In genomic region chr13:27977476-27978300, GRCh38 we compare ENCODE assay signal across 14 cellular contexts. TPM values are rescaled to one million over a fixed set of nuclear protein-coding genes. Genes with fewer than 3 reads are reported as not detected.
DNase-seq lines count a peak whose midpoint lies in the region; ATAC-seq and TF ChIP-seq lines count a peak whose summit lies in the region.
"Had no signal": no experiment of that assay in that cellular context is flagged by ENCODE, and none has a peak within 500 bp of the region (broad histone marks: within the 10 kb centered on the region; RNA-seq: fewer than 3 reads in every experiment).

No MANE protein-coding gene starts in this region.

- peak overlapping the region; percentile 48 for H3K4me3 Mint-ChIP-seq in stimulated activated naive CD8-positive, alpha-beta T cell treated with anti-CD3 and anti-CD28 coated beads, Interleukin-15, Interleukin-2, amounts not matched to agents 100 ng/mL and 50 ng/mL, for 24 hours
- no peak overlapping the region for H3K4me3 Mint-ChIP-seq in stimulated activated naive CD8-positive, alpha-beta T cell treated with anti-CD3 and anti-CD28 coated beads, Interleukin-15, amount 100 ng/mL, for 72 hours
- H3K4me3 Mint-ChIP-seq in brain = peak overlapping the region in 4 of 5 experiments; percentile 51 to 75 (median 60)

- no peaks in the 10 kb centered on the region for H3K36me3 Mint-ChIP-seq in stimulated activated naive CD8-positive, alpha-beta T cell treated with anti-CD3 and anti-CD28 coated beads, Interleukin-15, Interleukin-2, amounts not matched to agents 100 ng/mL and 50 ng/mL, for 24 hours (ENCODE audit: low read depth)
- H3K36me3 Mint-ChIP-seq in brain = no peaks in the 10 kb centered on the region
- H3K36me3 Mint-ChIP-seq: CD14-positive monocyte had no signal

- no peaks in the 10 kb centered on the region for H3K9me3 Mint-ChIP-seq in stimulated activated naive CD8-positive, alpha-beta T cell treated with anti-CD3 and anti-CD28 coated beads, Interleukin-15, Interleukin-2, amounts not matched to agents 100 ng/mL and 50 ng/mL, for 24 hours
- H3K9me3 Mint-ChIP-seq in stimulated activated naive CD8-positive, alpha-beta T cell treated with anti-CD3 and anti-CD28 coated beads, Interleukin-15, amount 100 ng/mL, for 72 hours = no peaks in the 10 kb centered on the region
- H3K9me3 Mint-ChIP-seq in brain = peaks cover 0 to 4% (median 0%) of the 10 kb centered on the region in 5 experiments

- DNase-seq in stimulated activated naive CD8-positive, alpha-beta T cell treated with anti-CD3 and anti-CD28 coated beads, Interleukin-15, amount 100 ng/mL, for 72 hours = no peak
- DNase-seq in NCI-H524 treated with DMSO at 0.1 percent for 48 hours (lab: John Stamatoyannopoulos, UW) (no peak), NCI-H2029 (lab: John Stamatoyannopoulos, UW) (no peak)
- DNase-seq: activated CD4-positive, CD25-positive, alpha-beta regulatory T cell; MM.1S; SJCRH30; stimulated activated CD4-positive, alpha-beta T cell treated with anti-CD3 and anti-CD28 coated beads, Interleukin-15, amount 100 ng/mL, for 24 hours; stimulated activated naive CD4-positive, alpha-beta T cell treated with Interleukin-2 at 50 U/mL for 16 hours had no signal

- TF ChIP-seq CTCF in brain (conservative IDR thresholded peaks at IDR 0.05) = no peak

- H3K4me1 Mint-ChIP-seq in stimulated activated naive CD8-positive, alpha-beta T cell treated with anti-CD3 and anti-CD28 coated beads, Interleukin-15, Interleukin-2, amounts not matched to agents 100 ng/mL and 50 ng/mL, for 24 hours (ENCODE audit: low read depth) = peaks cover 23% of the 10 kb centered on the region
- peaks cover 38% of the 10 kb centered on the region for H3K4me1 Mint-ChIP-seq in stimulated activated naive CD8-positive, alpha-beta T cell treated with anti-CD3 and anti-CD28 coated beads, Interleukin-15, amount 100 ng/mL, for 72 hours
- peaks cover 7% of the 10 kb centered on the region for H3K4me1 Mint-ChIP-seq in brain

- peak overlapping the region; percentile 75 for H3K27ac Mint-ChIP-seq in stimulated activated naive CD8-positive, alpha-beta T cell treated with anti-CD3 and anti-CD28 coated beads, Interleukin-15, Interleukin-2, amounts not matched to agents 100 ng/mL and 50 ng/mL, for 24 hours
- H3K27ac Mint-ChIP-seq in stimulated activated naive CD8-positive, alpha-beta T cell treated with anti-CD3 and anti-CD28 coated beads, Interleukin-15, amount 100 ng/mL, for 72 hours = no peak overlapping the region
- no peak overlapping the region for H3K27ac Mint-ChIP-seq in brain

- no peaks in the 10 kb centered on the region for H3K9me3 ChIP-seq in muscle layer of duodenum (ENCODE audit: control insufficient read depth in 1 of 2, low read length in 2 of 2)
- H3K9me3 ChIP-seq: SJCRH30 had no signal

- peaks cover 55% of the 10 kb centered on the region for H3K27me3 ChIP-seq in muscle layer of duodenum (ENCODE audit: low read depth, low read length)

- H3K36me3 ChIP-seq in muscle layer of duodenum (ENCODE audit: control insufficient read depth in 1 of 2, insufficient read depth in 2 of 2, low read length in 2 of 2) = no peaks in the 10 kb centered on the region
- H3K36me3 ChIP-seq: SJCRH30 had no signal

- peaks cover 90% of the 10 kb centered on the region for H3K27me3 Mint-ChIP-seq in stimulated activated naive CD8-positive, alpha-beta T cell treated with anti-CD3 and anti-CD28 coated beads, Interleukin-15, Interleukin-2, amounts not matched to agents 100 ng/mL and 50 ng/mL, for 24 hours
- H3K27me3 Mint-ChIP-seq in stimulated activated naive CD8-positive, alpha-beta T cell treated with anti-CD3 and anti-CD28 coated beads, Interleukin-15, amount 100 ng/mL, for 72 hours = peaks cover 99% of the 10 kb centered on the region
- H3K27me3 Mint-ChIP-seq in brain = peaks cover 97% of the 10 kb centered on the region

- H3K27ac ChIP-seq in muscle layer of duodenum (ENCODE audit: low read length) = no peak overlapping the region
- H3K27ac ChIP-seq: SJCRH30 had no signal

- H3K4me1 ChIP-seq in muscle layer of duodenum (ENCODE audit: control insufficient read depth in 1 of 2, insufficient read depth in 2 of 2, low read length in 2 of 2) = peaks cover 0 to 37% of the 10 kb centered on the region in 2 donors

- no peak for ATAC-seq in stimulated activated naive CD8-positive, alpha-beta T cell treated with anti-CD3 and anti-CD28 coated beads, Interleukin-15, amount 100 ng/mL, for 72 hours
- ATAC-seq in GM19463 (IDR thresholded peaks at IDR 0.05; ENCODE audit: unreplicated experiment) (no peak), HG03354 (IDR thresholded peaks at IDR 0.05; ENCODE audit: poor library complexity, severe bottlenecking, unreplicated experiment) (no peak)

- H3K4me3 ChIP-seq in muscle layer of duodenum (ENCODE audit: low read depth in 1 of 2, low read length in 2 of 2) = peak overlapping the region; percentile 23 to 33
- H3K4me3 ChIP-seq: SJCRH30 had no signal

RNA-seq across cellular contexts. Expression of gene CDX2, which starts 8.6 kb away (rescaled TPM):
- not detected for polyA plus RNA-seq in brain (ENCODE audit: insufficient read depth, low read depth, low replicate concordance)
- polyA plus RNA-seq: CD14-positive monocyte had no signal

RNA-seq across cellular contexts. Expression of gene URAD, which starts 10.8 kb away (rescaled TPM):
- not detected for polyA plus RNA-seq in brain (ENCODE audit: insufficient read depth, low read depth, low replicate concordance)
- polyA plus RNA-seq: CD14-positive monocyte had no signal

RNA-seq across cellular contexts. Expression of gene PDX1, which starts 57.9 kb away (rescaled TPM):
- not detected for polyA plus RNA-seq in brain (ENCODE audit: insufficient read depth, low read depth, low replicate concordance)
- polyA plus RNA-seq: CD14-positive monocyte had no signal

Comparison
In these comparisons a context has a peak if more than half of its experiments do, and no peak if none do; other contexts are left out.
1. H3K4me3 Mint-ChIP-seq: peak in stimulated activated naive CD8-positive, alpha-beta T cell treated with anti-CD3 and anti-CD28 coated beads, Interleukin-15, Interleukin-2, amounts not matched to agents 100 ng/mL and 50 ng/mL, for 24 hours (single experiment) and brain (4 of 5); none in stimulated activated naive CD8-positive, alpha-beta T cell treated with anti-CD3 and anti-CD28 coated beads, Interleukin-15, amount 100 ng/mL, for 72 hours (0 of 2).